ENCODE assay signal across 8 cellular contexts in the genomic region with DNA sequence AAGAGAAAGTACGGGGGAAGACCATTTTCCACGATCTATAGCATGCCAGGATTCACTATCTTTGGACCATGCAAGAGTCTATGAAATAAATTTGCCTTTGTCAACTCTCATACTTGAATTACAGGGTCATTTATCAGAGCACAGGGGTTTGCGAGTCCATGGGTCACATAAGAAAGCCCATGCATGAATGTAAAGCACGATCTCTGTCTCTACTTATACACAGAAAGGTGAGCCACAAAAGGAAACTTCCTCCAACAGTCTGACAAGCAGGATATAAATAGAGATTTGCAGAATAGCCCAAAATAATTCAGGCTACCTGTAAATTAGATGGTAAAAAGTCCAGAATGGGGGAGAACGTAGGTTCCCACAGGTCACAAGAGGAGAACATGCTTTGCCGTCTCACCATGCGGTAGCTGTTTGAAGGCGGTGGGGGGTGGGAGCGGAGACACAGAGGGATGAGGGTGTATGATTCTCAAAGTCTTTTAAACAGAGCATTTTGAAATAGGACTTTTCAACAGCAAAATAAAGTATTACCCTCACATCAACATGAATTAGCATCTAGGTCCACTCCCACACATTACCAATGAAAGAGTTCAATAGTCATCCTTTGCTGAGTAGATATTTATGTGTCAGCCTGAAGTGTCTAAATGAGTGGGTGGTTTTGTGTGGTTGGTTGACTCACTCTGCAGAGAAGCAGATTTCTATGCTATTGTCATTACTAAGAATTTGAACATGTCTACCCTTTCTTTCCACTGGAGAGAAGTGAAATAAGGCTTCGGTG.
A peak's percentile ranks its signal among the peaks of the same experiment; 100 is the strongest.
DNase-seq lines count a peak whose midpoint lies in the region; ATAC-seq and TF ChIP-seq lines count a peak whose summit lies in the region.

No MANE protein-coding gene starts in this region.

- H3K36me3 Mint-ChIP-seq in progenitor cell of endocrine pancreas (ENCODE audit: insufficient read depth): no peaks in the 10 kb centered on the region

- H3K27ac Mint-ChIP-seq in progenitor cell of endocrine pancreas: no peak overlapping the region

- DNase-seq in KBM-7: peak; percentile 14
- DNase-seq in fibroblast of villous mesenchyme (ENCODE audit: low read depth): peak; percentile 21
- DNase-seq in progenitor cell of endocrine pancreas (ENCODE audit: low spot score, unreplicated experiment): no peak
- no peak for DNase-seq in activated gamma-delta T cell (lab: John Stamatoyannopoulos, UW)
- no peak for DNase-seq in hippocampal formation (lab: John Stamatoyannopoulos, UW)
- no peak for DNase-seq in NCI-H446 treated with DMSO at 0.1 percent for 48 hours (lab: John Stamatoyannopoulos, UW)

- TF ChIP-seq CTCF in GM12875 (IDR thresholded peaks at IDR 0.05; ENCODE audit: borderline replicate concordance, insufficient read depth, low read depth, low read length): no peak
- TF ChIP-seq CTCF in fibroblast of villous mesenchyme (IDR thresholded peaks at IDR 0.05; ENCODE audit: insufficient read depth, low read depth, low read length): no peak
- no peak for TF ChIP-seq CTCF in progenitor cell of endocrine pancreas (IDR thresholded peaks at IDR 0.05; ENCODE audit: unreplicated experiment)

- H3K9me3 Mint-ChIP-seq in progenitor cell of endocrine pancreas (ENCODE audit: low read depth): peaks cover 5% of the 10 kb centered on the region

- H3K4me1 Mint-ChIP-seq in progenitor cell of endocrine pancreas (ENCODE audit: low read depth): peaks cover 11% of the 10 kb centered on the region

- peak; percentile 73 for ATAC-seq in GM21528 (IDR thresholded peaks at IDR 0.05; ENCODE audit: low FRiP score, unreplicated experiment)

- in situ Hi-C loops in KBM-7 (cut with MboI; ENCODE audit: low pct_unique_long_range_greater_than_20kb, low sequenced_read_pairs): no loop called here

- H3K4me3 ChIP-seq in GM12875 (ENCODE audit: low read depth, low read length) (peak overlapping the region; percentile 27), fibroblast of villous mesenchyme (ENCODE audit: low read depth, low read length) (no peak overlapping the region)

- H3K27me3 Mint-ChIP-seq in progenitor cell of endocrine pancreas: peaks cover 63% of the 10 kb centered on the region

- H3K4me3 Mint-ChIP-seq in progenitor cell of endocrine pancreas (ENCODE audit: low read depth): no peak overlapping the region

Comparison
In these comparisons a context has a peak if more than half of its experiments do, and no peak if none do; other contexts are left out.
1. DNase-seq: peak in KBM-7 (single experiment) and fibroblast of villous mesenchyme (single experiment); none in progenitor cell of endocrine pancreas (single experiment), activated gamma-delta T cell (single experiment), hippocampal formation (0 of 2) and NCI-H446 treated with DMSO at 0.1 percent for 48 hours (single experiment).